In genomic region chr21:14319805-14320204, GRCh38 we compare ENCODE assay signal across 30 cellular contexts.
"Had no signal": no experiment of that assay in that cellular context is flagged by ENCODE, and none has a peak within 500 bp of the region (broad histone marks: within the 10 kb centered on the region; RNA-seq: fewer than 3 reads in every experiment).

No MANE protein-coding gene starts in this region.

- H3K27me3 ChIP-seq: neutrophil, right lobe of liver, sigmoid colon, testis, tibial artery, transverse colon, upper lobe of right lung, vagina had no signal

- H3K27ac Mint-ChIP-seq: naive thymus-derived CD8-positive, alpha-beta T cell; natural killer cell treated with Interleukin-12 subunit alpha and Interleukin-12 subunit beta and Interleukin-15 and Interleukin-18, amount 100 ng/mL, for 72 hours; nephron progenitor cell; progenitor cell of endocrine pancreas; stimulated activated effector memory CD8-positive, alpha-beta T cell treated with anti-CD3 and anti-CD28 coated beads, Interleukin-12 subunit alpha, Interleukin-12 subunit beta, amount 100 ng/mL, for 72 hours; stimulated activated naive CD8-positive, alpha-beta T cell treated with anti-CD3 and anti-CD28 coated beads, Interleukin-15, amount 100 ng/mL, for 72 hours; type B pancreatic cell had no signal

- H3K36me3 Mint-ChIP-seq: naive thymus-derived CD8-positive, alpha-beta T cell; natural killer cell treated with Interleukin-12 subunit alpha and Interleukin-12 subunit beta and Interleukin-15 and Interleukin-18, amount 100 ng/mL, for 72 hours; stimulated activated effector memory CD8-positive, alpha-beta T cell treated with anti-CD3 and anti-CD28 coated beads, Interleukin-12 subunit alpha, Interleukin-12 subunit beta, amount 100 ng/mL, for 72 hours; type B pancreatic cell had no signal

- H3K4me1 Mint-ChIP-seq: naive thymus-derived CD8-positive, alpha-beta T cell; nephron progenitor cell; neural crest cell; stimulated activated effector memory CD8-positive, alpha-beta T cell treated with anti-CD3 and anti-CD28 coated beads, Interleukin-12 subunit alpha, Interleukin-12 subunit beta, amount 100 ng/mL, for 72 hours; stimulated activated naive CD8-positive, alpha-beta T cell treated with anti-CD3 and anti-CD28 coated beads, Interleukin-15, amount 100 ng/mL, for 72 hours had no signal

- H3K27me3 Mint-ChIP-seq: progenitor cell of endocrine pancreas; stimulated activated naive CD8-positive, alpha-beta T cell treated with anti-CD3 and anti-CD28 coated beads, Interleukin-15, amount 100 ng/mL, for 72 hours had no signal

- H3K4me3 Mint-ChIP-seq: naive thymus-derived CD8-positive, alpha-beta T cell; natural killer cell treated with Interleukin-12 subunit alpha and Interleukin-12 subunit beta and Interleukin-15 and Interleukin-18, amount 100 ng/mL, for 72 hours; nephron progenitor cell; neural crest cell; stimulated activated effector memory CD8-positive, alpha-beta T cell treated with anti-CD3 and anti-CD28 coated beads, Interleukin-12 subunit alpha, Interleukin-12 subunit beta, amount 100 ng/mL, for 72 hours; stimulated activated naive CD8-positive, alpha-beta T cell treated with anti-CD3 and anti-CD28 coated beads, Interleukin-15, amount 100 ng/mL, for 72 hours; type B pancreatic cell had no signal

- DNase-seq: naive thymus-derived CD8-positive, alpha-beta T cell; nephron progenitor cell; nucleus accumbens; pancreas; posterior cingulate gyrus; psoas muscle; right cardiac atrium; right lobe of liver; sigmoid colon; small intestine; stimulated activated CD4-positive, alpha-beta T cell treated with anti-CD3 and anti-CD28 coated beads, Interleukin-15, amount 100 ng/mL, for 24 hours; stimulated activated CD4-positive, alpha-beta T cell treated with anti-CD3 and anti-CD28 coated beads, Interleukin-2, amount 100 ng/mL, for 24 hours; stimulated activated CD4-positive, alpha-beta T cell treated with anti-CD3 and anti-CD28 coated beads, Interleukin-2, amount 100 ng/mL, for 48 hours; stimulated activated CD4-positive, alpha-beta T cell treated with anti-CD3 and anti-CD28 coated beads, Interleukin-4, amount 100 ng/mL, for 24 hours; stimulated activated naive CD4-positive, alpha-beta T cell; stimulated activated naive CD8-positive, alpha-beta T cell treated with anti-CD3 and anti-CD28 coated beads, Interleukin-15, amount 100 ng/mL, for 72 hours; stimulated activated naive CD8-positive, alpha-beta T cell treated with anti-CD3 and anti-CD28 coated beads, Interleukin-15, Interleukin-2, amounts not matched to agents 100 U/mL and 50 U/mL, for 24 hours; substantia nigra; testis; tibial artery; transverse colon; upper lobe of right lung had no signal

- ATAC-seq: naive thymus-derived CD8-positive, alpha-beta T cell; natural killer cell treated with Interleukin-12 subunit alpha and Interleukin-12 subunit beta and Interleukin-15 and Interleukin-18, amount 100 ng/mL, for 72 hours; pancreas; psoas muscle; right cardiac atrium; right lobe of liver; stimulated activated naive CD8-positive, alpha-beta T cell treated with anti-CD3 and anti-CD28 coated beads, Interleukin-15, amount 100 ng/mL, for 72 hours; stimulated activated naive CD8-positive, alpha-beta T cell treated with anti-CD3 and anti-CD28 coated beads, Interleukin-15, Interleukin-2, amounts not matched to agents 100 U/mL and 50 U/mL, for 24 hours; upper lobe of right lung had no signal

- H3K4me3 ChIP-seq: pancreas, psoas muscle, right lobe of liver, sigmoid colon, suprapubic skin, testis, tibial artery, transverse colon, upper lobe of right lung, vagina had no signal

- H3K9me3 Mint-ChIP-seq: natural killer cell treated with Interleukin-12 subunit alpha and Interleukin-12 subunit beta and Interleukin-15 and Interleukin-18, amount 100 ng/mL, for 72 hours; nephron progenitor cell; neural crest cell; stimulated activated effector memory CD8-positive, alpha-beta T cell treated with anti-CD3 and anti-CD28 coated beads, Interleukin-12 subunit alpha, Interleukin-12 subunit beta, amount 100 ng/mL, for 72 hours; stimulated activated naive CD8-positive, alpha-beta T cell treated with anti-CD3 and anti-CD28 coated beads, Interleukin-15, amount 100 ng/mL, for 72 hours; type B pancreatic cell had no signal

- H3K9me3 ChIP-seq: neutrophil, pancreas, psoas muscle, right lobe of liver, sigmoid colon, suprapubic skin, testis, tibial artery, transverse colon, upper lobe of right lung, vagina had no signal

- H3K36me3 ChIP-seq: neutrophil, pancreas, right lobe of liver, sigmoid colon, suprapubic skin, tibial artery, transverse colon, upper lobe of right lung, vagina had no signal

- H3K4me1 ChIP-seq: pancreas, psoas muscle, right lobe of liver, sigmoid colon, suprapubic skin, testis, tibial artery, transverse colon, upper lobe of right lung, vagina had no signal

- H3K27ac ChIP-seq: neutrophil, pancreas, psoas muscle, right lobe of liver, sigmoid colon, suprapubic skin, testis, tibial artery, transverse colon, upper lobe of right lung, vagina had no signal
